Comparison of ENCODE assay signal across 8 cellular contexts in genomic region chr12:48296586-48297396, GRCh38. TPM values are rescaled to one million over a fixed set of nuclear protein-coding genes. Genes with fewer than 3 reads are reported as not detected.
A peak's percentile ranks its signal among the peaks of the same experiment; 100 is the strongest.
DNase-seq lines count a peak whose midpoint lies in the region; ATAC-seq and TF ChIP-seq lines count a peak whose summit lies in the region.

No MANE protein-coding gene starts in this region.

- no peaks in the 10 kb centered on the region for H3K36me3 ChIP-seq in osteoblast (ENCODE audit: insufficient read depth, low read length)

- ATAC-seq in left cardiac atrium (peak; percentile 99 to 100), GM18868 (IDR thresholded peaks at IDR 0.05; ENCODE audit: unreplicated experiment) (no peak)

- H3K27ac ChIP-seq in osteoblast (ENCODE audit: low read depth, low read length): no peak overlapping the region

- no peaks in the 10 kb centered on the region for H3K36me3 Mint-ChIP-seq in type B pancreatic cell

- intact Hi-C loops in left cardiac atrium (cut with DNase I): no loop called here

- peaks cover 11% of the 10 kb centered on the region for H3K4me1 Mint-ChIP-seq in type B pancreatic cell (ENCODE audit: unreplicated experiment)

- TF ChIP-seq CTCF in GM20000 (IDR thresholded peaks at IDR 0.05; ENCODE audit: extremely low read depth, missing control alignments) (no peak), osteoblast (IDR thresholded peaks at IDR 0.05; ENCODE audit: extremely low read depth, low read depth, low read length) (no peak), type B pancreatic cell (conservative IDR thresholded peaks at IDR 0.05) (no peak)

- peaks cover 6% of the 10 kb centered on the region for H3K27me3 ChIP-seq in osteoblast (ENCODE audit: insufficient read depth, low read length)

- H3K27ac Mint-ChIP-seq in type B pancreatic cell: peak overlapping the region; percentile 69

- no peaks in the 10 kb centered on the region for H3K27me3 Mint-ChIP-seq in type B pancreatic cell

- no peaks in the 10 kb centered on the region for H3K79me2 ChIP-seq in osteoblast (ENCODE audit: insufficient read depth, low read length)

- peak overlapping the region; percentile 71 for H3K4me3 ChIP-seq in osteoblast (ENCODE audit: insufficient read depth, low read length)

- H3K9me3 Mint-ChIP-seq in type B pancreatic cell: peaks cover 4% of the 10 kb centered on the region

- peak; percentile 34 for DNase-seq in 8988T
- peak; percentile 26 for DNase-seq in GM20000 (ENCODE audit: low spot score)
- peak; percentile 94 for DNase-seq in SK-N-DZ (ENCODE audit: low spot score)
- DNase-seq in anterior cingulate cortex (lab: John Stamatoyannopoulos, UW): peak in 57 of 58 donors; percentile 10 to 87 (median 63)
- DNase-seq in left cardiac atrium: peak; percentile 83
- DNase-seq in osteoblast (ENCODE audit: insufficient read length, low spot score, missing footprints): no peak
- peak; percentile 72 for DNase-seq in type B pancreatic cell (ENCODE audit: extremely low spot score, unreplicated experiment)

- H3K4me2 ChIP-seq in osteoblast (ENCODE audit: insufficient read depth, low read length): peak overlapping the region; percentile 86

- peak overlapping the region; percentile 91 for H2AFZ ChIP-seq in osteoblast (ENCODE audit: low read length)

- H4K20me1 ChIP-seq in osteoblast (ENCODE audit: insufficient read depth, low read length): no peaks in the 10 kb centered on the region

- H3K4me3 Mint-ChIP-seq in type B pancreatic cell: peak overlapping the region; percentile 85

- H3K9me3 ChIP-seq in osteoblast (ENCODE audit: low read depth, low read length): no peaks in the 10 kb centered on the region

- peaks cover 2% of the 10 kb centered on the region for H3K4me1 ChIP-seq in osteoblast (ENCODE audit: insufficient read depth, low read length)

RNA-seq across cellular contexts. Expression of gene ZNF641, which starts 53.9 kb away (rescaled TPM):
- polyA plus RNA-seq in SK-N-DZ (2014; cell fraction: cytosol; rRNA removed): 14.6 and 39.3 TPM in 2 replicates
- 23.4 and 23.7 TPM in 2 replicates for polyA plus RNA-seq in SK-N-DZ (2014; cell fraction: nucleus; rRNA removed)
- 10 to 100 TPM; 14.3 to 14.4 TPM for total RNA-seq in left cardiac atrium
- 14.1 and 19.2 TPM in 2 replicates for total RNA-seq in osteoblast
- 9.5 and 19.4 TPM in 2 replicates for total RNA-seq in type B pancreatic cell (ENCODE audit: low replicate concordance)
